1 cellular context compared by ENCODE assay signal in the genomic region with DNA sequence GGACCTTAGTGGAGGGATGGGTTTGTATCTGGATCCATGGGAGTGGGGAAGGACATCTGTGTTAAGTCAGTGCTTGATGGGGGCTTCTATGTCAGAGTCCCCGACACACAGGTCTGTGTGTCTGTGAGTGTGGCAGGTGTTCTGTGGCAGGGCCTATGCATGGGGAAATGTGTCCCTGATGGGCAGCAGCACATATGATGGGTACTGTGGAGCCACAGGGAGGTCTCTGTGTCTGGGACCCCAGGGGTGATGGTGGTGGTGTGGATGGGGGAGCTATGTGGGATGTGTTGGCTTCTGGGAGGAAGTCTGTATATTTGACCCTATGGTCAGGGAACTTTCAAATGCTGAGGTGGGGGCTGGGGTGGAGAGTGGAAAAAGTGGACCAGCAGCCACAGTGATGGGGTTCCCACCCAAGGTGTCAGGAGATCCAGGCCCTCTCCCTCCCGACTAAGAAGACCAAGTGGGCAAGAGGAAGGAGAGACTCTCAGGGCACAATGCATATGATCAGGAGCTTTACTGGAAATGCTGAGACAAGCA.
TF ChIP-seq lines count a peak whose summit lies in the region.

No MANE protein-coding gene starts in this region.

TF ChIP-seq in WTC11, 78 proteins besides CTCF, POLR2A, EP300 and RAD21:
- no peak for TF ChIP-seq CREM (CRISPR knock-in tag; IDR thresholded peaks at IDR 0.05)
- TF ChIP-seq, protein P1, sequence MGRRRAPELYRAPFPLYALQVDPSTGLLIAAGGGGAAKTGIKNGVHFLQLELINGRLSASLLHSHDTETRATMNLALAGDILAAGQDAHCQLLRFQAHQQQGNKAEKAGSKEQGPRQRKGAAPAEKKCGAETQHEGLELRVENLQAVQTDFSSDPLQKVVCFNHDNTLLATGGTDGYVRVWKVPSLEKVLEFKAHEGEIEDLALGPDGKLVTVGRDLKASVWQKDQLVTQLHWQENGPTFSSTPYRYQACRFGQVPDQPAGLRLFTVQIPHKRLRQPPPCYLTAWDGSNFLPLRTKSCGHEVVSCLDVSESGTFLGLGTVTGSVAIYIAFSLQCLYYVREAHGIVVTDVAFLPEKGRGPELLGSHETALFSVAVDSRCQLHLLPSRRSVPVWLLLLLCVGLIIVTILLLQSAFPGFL (CRISPR knock-in tag; IDR thresholded peaks at IDR 0.05; ENCODE audit: borderline replicate concordance): no peak
- TF ChIP-seq ELF4 (CRISPR knock-in tag; IDR thresholded peaks at IDR 0.05; ENCODE audit: low read depth): no peak
- no peak for TF ChIP-seq NR2C2 (CRISPR knock-in tag; IDR thresholded peaks at IDR 0.05)
- TF ChIP-seq, protein P2, sequence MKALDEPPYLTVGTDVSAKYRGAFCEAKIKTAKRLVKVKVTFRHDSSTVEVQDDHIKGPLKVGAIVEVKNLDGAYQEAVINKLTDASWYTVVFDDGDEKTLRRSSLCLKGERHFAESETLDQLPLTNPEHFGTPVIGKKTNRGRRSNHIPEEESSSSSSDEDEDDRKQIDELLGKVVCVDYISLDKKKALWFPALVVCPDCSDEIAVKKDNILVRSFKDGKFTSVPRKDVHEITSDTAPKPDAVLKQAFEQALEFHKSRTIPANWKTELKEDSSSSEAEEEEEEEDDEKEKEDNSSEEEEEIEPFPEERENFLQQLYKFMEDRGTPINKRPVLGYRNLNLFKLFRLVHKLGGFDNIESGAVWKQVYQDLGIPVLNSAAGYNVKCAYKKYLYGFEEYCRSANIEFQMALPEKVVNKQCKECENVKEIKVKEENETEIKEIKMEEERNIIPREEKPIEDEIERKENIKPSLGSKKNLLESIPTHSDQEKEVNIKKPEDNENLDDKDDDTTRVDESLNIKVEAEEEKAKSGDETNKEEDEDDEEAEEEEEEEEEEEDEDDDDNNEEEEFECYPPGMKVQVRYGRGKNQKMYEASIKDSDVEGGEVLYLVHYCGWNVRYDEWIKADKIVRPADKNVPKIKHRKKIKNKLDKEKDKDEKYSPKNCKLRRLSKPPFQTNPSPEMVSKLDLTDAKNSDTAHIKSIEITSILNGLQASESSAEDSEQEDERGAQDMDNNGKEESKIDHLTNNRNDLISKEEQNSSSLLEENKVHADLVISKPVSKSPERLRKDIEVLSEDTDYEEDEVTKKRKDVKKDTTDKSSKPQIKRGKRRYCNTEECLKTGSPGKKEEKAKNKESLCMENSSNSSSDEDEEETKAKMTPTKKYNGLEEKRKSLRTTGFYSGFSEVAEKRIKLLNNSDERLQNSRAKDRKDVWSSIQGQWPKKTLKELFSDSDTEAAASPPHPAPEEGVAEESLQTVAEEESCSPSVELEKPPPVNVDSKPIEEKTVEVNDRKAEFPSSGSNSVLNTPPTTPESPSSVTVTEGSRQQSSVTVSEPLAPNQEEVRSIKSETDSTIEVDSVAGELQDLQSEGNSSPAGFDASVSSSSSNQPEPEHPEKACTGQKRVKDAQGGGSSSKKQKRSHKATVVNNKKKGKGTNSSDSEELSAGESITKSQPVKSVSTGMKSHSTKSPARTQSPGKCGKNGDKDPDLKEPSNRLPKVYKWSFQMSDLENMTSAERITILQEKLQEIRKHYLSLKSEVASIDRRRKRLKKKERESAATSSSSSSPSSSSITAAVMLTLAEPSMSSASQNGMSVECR (CRISPR knock-in tag; IDR thresholded peaks at IDR 0.05; ENCODE audit: borderline replicate concordance): no peak
- TF ChIP-seq, protein P3, sequence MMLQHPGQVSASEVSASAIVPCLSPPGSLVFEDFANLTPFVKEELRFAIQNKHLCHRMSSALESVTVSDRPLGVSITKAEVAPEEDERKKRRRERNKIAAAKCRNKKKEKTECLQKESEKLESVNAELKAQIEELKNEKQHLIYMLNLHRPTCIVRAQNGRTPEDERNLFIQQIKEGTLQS (CRISPR knock-in tag; conservative IDR thresholded peaks at IDR 0.05): no peak
- no peak for TF ChIP-seq JUN (CRISPR knock-in tag; IDR thresholded peaks at IDR 0.05)
- no peak for TF ChIP-seq CBFB (CRISPR knock-in tag; IDR thresholded peaks at IDR 0.05; ENCODE audit: low read depth)
- no peak for TF ChIP-seq ZNF396 (CRISPR knock-in tag; IDR thresholded peaks at IDR 0.05; ENCODE audit: borderline replicate concordance)
- TF ChIP-seq ZNF671 (CRISPR knock-in tag; IDR thresholded peaks at IDR 0.05): no peak
- no peak for TF ChIP-seq TCF7 (CRISPR knock-in tag; IDR thresholded peaks at IDR 0.05; ENCODE audit: low read depth)
- TF ChIP-seq IRF2 (CRISPR knock-in tag; IDR thresholded peaks at IDR 0.05; ENCODE audit: borderline replicate concordance, low read depth): no peak
- TF ChIP-seq, protein P4, sequence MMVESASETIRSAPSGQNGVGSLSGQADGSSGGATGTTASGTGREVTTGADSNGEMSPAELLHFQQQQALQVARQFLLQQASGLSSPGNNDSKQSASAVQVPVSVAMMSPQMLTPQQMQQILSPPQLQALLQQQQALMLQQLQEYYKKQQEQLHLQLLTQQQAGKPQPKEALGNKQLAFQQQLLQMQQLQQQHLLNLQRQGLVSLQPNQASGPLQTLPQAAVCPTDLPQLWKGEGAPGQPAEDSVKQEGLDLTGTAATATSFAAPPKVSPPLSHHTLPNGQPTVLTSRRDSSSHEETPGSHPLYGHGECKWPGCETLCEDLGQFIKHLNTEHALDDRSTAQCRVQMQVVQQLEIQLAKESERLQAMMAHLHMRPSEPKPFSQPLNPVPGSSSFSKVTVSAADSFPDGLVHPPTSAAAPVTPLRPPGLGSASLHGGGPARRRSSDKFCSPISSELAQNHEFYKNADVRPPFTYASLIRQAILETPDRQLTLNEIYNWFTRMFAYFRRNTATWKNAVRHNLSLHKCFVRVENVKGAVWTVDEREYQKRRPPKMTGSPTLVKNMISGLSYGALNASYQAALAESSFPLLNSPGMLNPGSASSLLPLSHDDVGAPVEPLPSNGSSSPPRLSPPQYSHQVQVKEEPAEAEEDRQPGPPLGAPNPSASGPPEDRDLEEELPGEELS (CRISPR knock-in tag; IDR thresholded peaks at IDR 0.05): no peak
- TF ChIP-seq, protein P5, sequence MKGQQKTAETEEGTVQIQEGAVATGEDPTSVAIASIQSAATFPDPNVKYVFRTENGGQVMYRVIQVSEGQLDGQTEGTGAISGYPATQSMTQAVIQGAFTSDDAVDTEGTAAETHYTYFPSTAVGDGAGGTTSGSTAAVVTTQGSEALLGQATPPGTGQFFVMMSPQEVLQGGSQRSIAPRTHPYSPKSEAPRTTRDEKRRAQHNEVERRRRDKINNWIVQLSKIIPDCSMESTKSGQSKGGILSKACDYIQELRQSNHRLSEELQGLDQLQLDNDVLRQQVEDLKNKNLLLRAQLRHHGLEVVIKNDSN (CRISPR knock-in tag; IDR thresholded peaks at IDR 0.05): no peak
- no peak for TF ChIP-seq NR1H2 (CRISPR knock-in tag; IDR thresholded peaks at IDR 0.05)
- TF ChIP-seq NFE2L1 (CRISPR knock-in tag; IDR thresholded peaks at IDR 0.05): no peak
- no peak for TF ChIP-seq MXD4 (CRISPR knock-in tag; IDR thresholded peaks at IDR 0.05; ENCODE audit: borderline replicate concordance)
- no peak for TF ChIP-seq NFYB (CRISPR knock-in tag; conservative IDR thresholded peaks at IDR 0.05; ENCODE audit: low read depth)
- TF ChIP-seq SMAD3 (CRISPR knock-in tag; IDR thresholded peaks at IDR 0.05; ENCODE audit: borderline replicate concordance): no peak
TF ChIP-seq in WTC11: peak in this region for 0.
